ENCODE assay signal across 8 cellular contexts in the genomic region with DNA sequence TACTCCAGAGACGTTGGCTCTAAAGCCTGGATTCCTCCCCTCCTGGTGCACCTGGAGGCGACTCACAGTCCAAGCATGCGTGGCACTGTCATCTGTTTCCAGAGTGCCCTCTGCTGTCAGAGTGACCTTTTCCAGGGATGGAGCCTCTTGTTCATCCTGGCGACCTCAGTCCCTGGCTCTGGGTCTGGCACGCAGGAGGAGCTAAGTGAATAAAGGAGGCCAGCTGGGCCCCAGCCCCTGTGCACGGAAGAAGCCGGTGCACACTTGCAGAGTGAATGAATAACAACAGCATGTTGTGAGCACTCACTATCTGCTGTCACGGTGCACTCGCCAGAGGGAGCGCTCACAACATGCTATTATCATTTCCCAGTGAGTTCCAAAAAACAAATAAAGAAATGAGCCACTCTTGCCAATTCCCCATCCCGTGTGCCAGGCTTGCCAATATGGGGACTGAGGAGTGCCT. TPM values are rescaled to one million over a fixed set of nuclear protein-coding genes. Genes with fewer than 3 reads are reported as not detected.
A peak's percentile ranks its signal among the peaks of the same experiment; 100 is the strongest.
DNase-seq lines count a peak whose midpoint lies in the region; ATAC-seq and TF ChIP-seq lines count a peak whose summit lies in the region.

No MANE protein-coding gene starts in this region.

- dilution Hi-C loops in mammary epithelial cell (cut with HindIII; ENCODE audit: low sequenced_read_pairs): loop anchor here (5.0 kb wide), 3 partner anchors 35 to 230 kb away; no protein-coding TSS in a partner anchor

- H3K27ac ChIP-seq in mammary epithelial cell (ENCODE audit: insufficient read depth, low read depth, low read length) (no peak overlapping the region), right lobe of liver (peak overlapping the region in 1 of 3 donors; percentile 34)

- H3K9me3 ChIP-seq in mammary epithelial cell (replicated peaks; ENCODE audit: insufficient read depth, low read length) (no peaks in the 10 kb centered on the region), right lobe of liver (no peaks in the 10 kb centered on the region)

- no peak for TF ChIP-seq POLR2A in right lobe of liver (IDR thresholded peaks at IDR 0.05)

- no peaks in the 10 kb centered on the region for H3K79me2 ChIP-seq in mammary epithelial cell (ENCODE audit: insufficient read depth, low read length)

- H3K27me3 ChIP-seq in mammary epithelial cell (ENCODE audit: insufficient read depth, low read length) (no peaks in the 10 kb centered on the region), right lobe of liver (no peaks in the 10 kb centered on the region)

- no peak overlapping the region for H3K4me2 ChIP-seq in mammary epithelial cell (ENCODE audit: insufficient read depth, low read depth, low read length)

- ATAC-seq in right lobe of liver (peak; percentile 80 to 86 (median 81)), GM18502 (IDR thresholded peaks at IDR 0.05; ENCODE audit: poor library complexity, unreplicated experiment) (no peak), GM21576 (IDR thresholded peaks at IDR 0.05; ENCODE audit: unreplicated experiment) (no peak), HG03457 (IDR thresholded peaks at IDR 0.05; ENCODE audit: unreplicated experiment) (no peak)

- intact Hi-C loops in mammary epithelial cell (cut with micrococcal nuclease) (loop anchor here (1.0 to 10.0 kb wide), 9 partner anchors 68 to 340 kb away; no protein-coding TSS in a partner anchor), right lobe of liver (cut with DNase I) (loop anchor here in 1 of 2 donors (5.0 to 10.0 kb wide), 2 partner anchors 125 to 252 kb away; no protein-coding TSS in a partner anchor)

- peak in 1 of 2 donors; percentile 42 for TF ChIP-seq CTCF in mammary epithelial cell (conservative IDR thresholded peaks at IDR 0.05 in 1 of 2, IDR thresholded peaks at IDR 0.05 in 1 of 2; ENCODE audit: extremely low read depth in 1 of 2, insufficient read depth in 1 of 2, low read depth in 1 of 2, low read length in 2 of 2)
- TF ChIP-seq CTCF in right lobe of liver (IDR thresholded peaks at IDR 0.05): peak; percentile 60 to 73 (median 66)

- H3K4me1 ChIP-seq in mammary epithelial cell (ENCODE audit: insufficient read depth, low read length) (no peaks in the 10 kb centered on the region), right lobe of liver (peaks cover 0 to 23% (median 8%) of the 10 kb centered on the region in 4 donors)

- H2AFZ ChIP-seq in mammary epithelial cell (ENCODE audit: low read depth, low read length): no peak overlapping the region

- CTCF ChIA-PET in mammary epithelial cell (lab: Charles Lee; ENCODE audit: low non-redundant PET): interaction anchor here (0.5 kb wide), 2 partner anchors 104 to 351 kb away, joined by 6 to 9 read pairs; no protein-coding TSS in a partner anchor

- H3K4me3 ChIP-seq in mammary epithelial cell (replicated peaks in 1 of 3; ENCODE audit: insufficient read depth in 1 of 3, low read depth in 2 of 3, low read length in 3 of 3) (no peak overlapping the region), right lobe of liver (no peak overlapping the region)

- 69% methylated on average over 11 of the region's 11 CpGs for WGBS in mammary epithelial cell (ENCODE audit: low coverage, missing lambda C conversion rate)
- WGBS in right lobe of liver (ENCODE audit: insufficient coverage, low coverage, low lambda C conversion rate, missing lambda C conversion rate): 19% methylated on average over 8 of the region's 11 CpGs

- DNase-seq in COR-L47 (lab: John Stamatoyannopoulos, UW): peak; percentile 80
- DNase-seq in NCI-H1105 (lab: John Stamatoyannopoulos, UW): peak; percentile 50
- peak; percentile 38 for DNase-seq in mammary epithelial cell
- peak in 2 of 3 donors; percentile 55 to 69 for DNase-seq in right lobe of liver
- no peak for DNase-seq in NCI-H446 (lab: John Stamatoyannopoulos, UW)

- H3K36me3 ChIP-seq in mammary epithelial cell (ENCODE audit: insufficient read depth, low read length) (no peaks in the 10 kb centered on the region), right lobe of liver (no peaks in the 10 kb centered on the region)

- no peak overlapping the region for H3K9ac ChIP-seq in mammary epithelial cell (ENCODE audit: insufficient read depth, low read length)

- no TSS peak for BruUV-seq in mammary epithelial cell (replicated peaks; lab: Mats Ljungman, UMichigan)

- in situ Hi-C loops in mammary epithelial cell (cut with MboI; ENCODE audit: low sequenced_read_pairs in 2 of 2): no loop called here

- no peaks in the 10 kb centered on the region for H4K20me1 ChIP-seq in mammary epithelial cell (ENCODE audit: insufficient read depth, low read length)

RNA-seq across cellular contexts. Expression of gene PSAPL1, which starts 27.8 kb away (rescaled TPM):
- total RNA-seq in mammary epithelial cell (under 1 TPM in 1 of 2 donors, not detected in 1; under 0.01 TPM), right lobe of liver (not detected)
- polyA plus RNA-seq in mammary epithelial cell: 0.01 TPM
- polyA minus RNA-seq in mammary epithelial cell: not detected

Comparison
In these comparisons a context has a peak if more than half of its experiments do, and no peak if none do; other contexts are left out.
1. DNase-seq: peak in COR-L47 (single experiment), NCI-H1105 (single experiment), mammary epithelial cell (single experiment) and right lobe of liver (2 of 3); none in NCI-H446 (0 of 2).
2. ATAC-seq: peak in right lobe of liver (4 of 4); none in GM18502 (single experiment), GM21576 (single experiment) and HG03457 (single experiment).